ENCODE assay signal across 27 cellular contexts in the genomic region with DNA sequence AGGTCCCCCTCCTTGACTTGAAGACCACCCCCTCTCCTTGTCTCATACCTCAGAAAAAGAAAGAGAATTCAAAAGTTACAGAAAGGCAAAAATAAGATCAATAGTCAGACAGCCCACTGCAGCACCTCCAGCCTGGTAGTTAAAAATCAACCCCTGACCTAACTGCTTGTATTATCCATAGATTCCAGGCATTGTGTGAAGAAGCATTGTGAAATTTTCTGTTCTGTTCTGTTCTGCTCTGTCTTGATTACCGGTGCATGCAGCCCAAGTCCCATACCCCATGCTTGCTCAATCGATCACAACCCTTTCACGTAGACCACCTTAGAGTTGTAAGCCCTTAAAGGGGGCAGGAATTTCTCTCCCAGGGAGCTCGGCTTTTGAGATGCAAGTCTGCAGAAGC.
"Had no signal": no experiment of that assay in that cellular context is flagged by ENCODE, and none has a peak within 500 bp of the region (broad histone marks: within the 10 kb centered on the region; RNA-seq: fewer than 3 reads in every experiment).

No MANE protein-coding gene starts in this region.

- H3K36me3 ChIP-seq: neutrophil, pancreas, prostate gland, spleen, suprapubic skin, tibial artery, transverse colon, upper lobe of left lung, vagina had no signal

- H3K27ac ChIP-seq: neutrophil, pancreas, prostate gland, skin epidermis, spleen, suprapubic skin, testis, tibial artery, transverse colon, upper lobe of left lung, vagina had no signal

- H3K4me1 ChIP-seq: prostate gland had no signal

- FAIRE-seq: pancreas had no signal

- H3K27me3 ChIP-seq: neutrophil, pancreas, spleen, suprapubic skin, testis, tibial artery, transverse colon, upper lobe of left lung, vagina had no signal

- H3K9me3 ChIP-seq: neutrophil, pancreas, prostate gland, spleen, suprapubic skin, testis, tibial artery, transverse colon, upper lobe of left lung, vagina had no signal

- H3K4me3 ChIP-seq: pancreas, prostate gland, skin epidermis, smooth muscle cell, spleen, suprapubic skin, testis, tibial artery, transverse colon, upper lobe of left lung, vagina had no signal

- ATAC-seq: naive thymus-derived CD8-positive, alpha-beta T cell; natural killer cell treated with Interleukin-12 subunit alpha and Interleukin-12 subunit beta and Interleukin-15 and Interleukin-18, amount 100 ng/mL, for 72 hours; pancreas; right cardiac atrium; sciatic nerve; stimulated activated memory B cell treated with anti-CD40 and anti-IgM and Interleukin-4, amounts not matched to agents 10 μg/mL and 1 μg/mL and 100 μg/mL, for 72 hours; stimulated activated naive CD8-positive, alpha-beta T cell treated with anti-CD3 and anti-CD28 coated beads, Interleukin-15, Interleukin-2, amounts not matched to agents 100 U/mL and 50 U/mL, for 24 hours had no signal

- H3K4me2 ChIP-seq: smooth muscle cell had no signal

- DNase-seq: naive thymus-derived CD8-positive, alpha-beta T cell; nephron progenitor cell; nucleus accumbens; pancreas; right cardiac atrium; spleen; stimulated activated CD4-positive, alpha-beta T cell treated with anti-CD3 and anti-CD28 coated beads, Interleukin-12 subunit alpha, Interleukin-12 subunit beta, amount 100 ng/mL, for 4 hours; stimulated activated CD4-positive, alpha-beta T cell treated with anti-CD3 and anti-CD28 coated beads, Interleukin-1b, Interleukin-23, amount 100 ng/mL, for 48 hours; stimulated activated CD4-positive, alpha-beta T cell treated with anti-CD3 and anti-CD28 coated beads, Interleukin-4, amount 100 ng/mL, for 1 hour; stimulated activated CD4-positive, alpha-beta T cell treated with anti-CD3 and anti-CD28 coated beads, Interleukin-4, amount 100 ng/mL, for 4 hours; stimulated activated CD8-positive, alpha-beta memory T cell treated with anti-CD3 and anti-CD28 coated beads, Interleukin-4, amount 100 ng/mL, for 48 hours; stimulated activated naive CD4-positive, alpha-beta T cell; stimulated activated naive CD8-positive, alpha-beta T cell treated with anti-CD3 and anti-CD28 coated beads, Interleukin-15, Interleukin-2, amounts not matched to agents 100 U/mL and 50 U/mL, for 24 hours; substantia nigra; testis; tibial artery; transverse colon; upper lobe of left lung had no signal
